1 cellular context compared by ENCODE assay signal in genomic region chr11:72588656-72589410, GRCh38.
TF ChIP-seq lines count a peak whose summit lies in the region.

No MANE protein-coding gene starts in this region.

TF ChIP-seq in GM23338, 12 proteins besides CTCF, POLR2A, EP300 and RAD21 (continued from another document):
- TF ChIP-seq CREB1 (CRISPR knock-in tag; IDR thresholded peaks at IDR 0.05; ENCODE audit: low read depth) (no peak), STAT1 (IDR thresholded peaks at IDR 0.05; ENCODE audit: unreplicated experiment) (no peak), ZNF114 (CRISPR knock-in tag; IDR thresholded peaks at IDR 0.05) (no peak), REST (IDR thresholded peaks at IDR 0.05; ENCODE audit: unreplicated experiment) (no peak), ZNF462 (CRISPR knock-in tag; IDR thresholded peaks at IDR 0.05) (no peak), JUNB (IDR thresholded peaks at IDR 0.05; ENCODE audit: unreplicated experiment) (no peak)
